8 cellular contexts compared by ENCODE assay signal in the genomic region with DNA sequence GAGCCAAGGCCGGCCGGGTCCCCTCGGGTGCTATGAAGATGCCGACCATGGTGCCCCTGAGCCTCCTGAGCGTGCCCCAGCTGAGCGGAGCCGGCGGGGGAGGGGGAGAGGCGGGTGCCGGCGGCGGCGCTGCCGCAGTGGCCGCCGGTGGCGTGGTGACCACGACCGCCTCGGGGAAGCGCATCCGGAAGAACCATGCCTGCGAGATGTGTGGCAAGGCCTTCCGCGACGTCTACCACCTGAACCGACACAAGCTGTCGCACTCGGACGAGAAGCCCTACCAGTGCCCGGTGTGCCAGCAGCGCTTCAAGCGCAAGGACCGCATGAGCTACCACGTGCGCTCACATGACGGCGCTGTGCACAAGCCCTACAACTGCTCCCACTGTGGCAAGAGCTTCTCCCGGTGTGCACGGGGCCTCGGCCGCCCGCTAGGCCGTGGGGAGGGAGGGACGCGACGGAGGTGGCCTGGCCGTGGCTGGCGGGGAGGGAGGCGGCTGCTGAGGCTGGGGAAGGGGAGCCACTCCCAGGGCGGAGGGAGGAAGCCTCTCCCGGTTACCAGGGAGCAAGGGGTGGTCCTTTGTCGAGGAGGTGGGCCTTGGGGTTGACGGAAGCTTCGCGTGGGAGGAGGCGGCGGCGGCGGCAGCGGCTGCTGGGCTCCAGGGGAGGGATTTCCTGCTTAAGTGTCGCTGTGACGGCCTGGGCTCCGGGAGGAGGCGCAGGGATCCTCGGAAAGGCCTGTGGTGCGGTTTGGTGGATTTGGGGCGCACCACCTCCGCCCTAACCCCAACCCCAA. TPM values are rescaled to one million over a fixed set of nuclear protein-coding genes. Genes with fewer than 3 reads are reported as not detected.
DNase-seq lines count a peak whose midpoint lies in the region; ATAC-seq and TF ChIP-seq lines count a peak whose summit lies in the region.

No MANE protein-coding gene starts in this region.

- H3K36me3 Mint-ChIP-seq in activated CD4-positive, alpha-beta T cell treated with anti-CD3 and anti-CD28 coated beads for 36 hours (ENCODE audit: low read depth) = peaks cover 50% of the 10 kb centered on the region
- peaks cover 10% of the 10 kb centered on the region for H3K36me3 Mint-ChIP-seq in chondrocyte (ENCODE audit: low read depth)

- DNase-seq in D341Med (ENCODE audit: low spot score) (peak; percentile 42), HFF-Myc (ENCODE audit: extremely low read depth, low read depth) (no peak), NCI-H510A treated with DMSO at 0.1 percent for 48 hours (lab: John Stamatoyannopoulos, UW) (peak; percentile 92), chondrocyte (ENCODE audit: low spot score) (no peak), kidney tubule cell (ENCODE audit: low spot score) (peak; percentile 93)
- DNase-seq in activated CD4-positive, alpha-beta T cell treated with anti-CD3 and anti-CD28 coated beads for 36 hours = peak; percentile 94
- DNase-seq in stimulated activated CD4-positive, alpha-beta T cell treated with anti-CD3 and anti-CD28 coated beads, Interleukin-15, amount 100 ng/mL, for 48 hours (ENCODE audit: low read depth in 2 of 2) = peak; percentile 83 to 85

- CTCF ChIA-PET in activated CD4-positive, alpha-beta T cell treated with anti-CD3 and anti-CD28 coated beads for 36 hours (lab: Charles Lee) = interaction anchor here (0.9 to 3.5 kb wide), 13 partner anchors 9 to 166 kb away, joined by 3 to 50 read pairs (median 6); partner anchors contain the start of genes ASPHD1, CDIPT, KIF22 and PAGR1

- peak overlapping the region; percentile 74 for H3K4me3 ChIP-seq in HFF-Myc (replicated peaks; ENCODE audit: low read depth, low read length)

- POLR2A ChIA-PET in activated CD4-positive, alpha-beta T cell treated with anti-CD3 and anti-CD28 coated beads for 36 hours (lab: Charles Lee) = interaction anchor here (0.6 to 3.0 kb wide), 12 partner anchors 9 to 843 kb away, joined by 3 to 36 read pairs (median 4); partner anchors contain the start of genes ALDOA, KIF22, MVP and PAGR1

- H3K4me1 Mint-ChIP-seq in activated CD4-positive, alpha-beta T cell treated with anti-CD3 and anti-CD28 coated beads for 36 hours = peaks cover 55% of the 10 kb centered on the region
- peaks cover 50% of the 10 kb centered on the region for H3K4me1 Mint-ChIP-seq in chondrocyte (ENCODE audit: low read depth)

- intact Hi-C loops in activated CD4-positive, alpha-beta T cell treated with anti-CD3 and anti-CD28 coated beads for 36 hours (cut with DNase I, micrococcal nuclease) = loop anchor here (1.0 to 5.0 kb wide), 10 partner anchors 9 to 1595 kb away; partner anchors contain the start of genes FBRS (in 1 of the 2), FBXL19 (in 1 of the 2), PAGR1 (in 1 of the 2) and SBK1 (in 1 of the 2)

- H3K9me3 Mint-ChIP-seq in activated CD4-positive, alpha-beta T cell treated with anti-CD3 and anti-CD28 coated beads for 36 hours (ENCODE audit: low read depth) = no peaks in the 10 kb centered on the region
- H3K9me3 Mint-ChIP-seq in chondrocyte (ENCODE audit: low read depth) = no peaks in the 10 kb centered on the region

- no peaks in the 10 kb centered on the region for H3K27me3 Mint-ChIP-seq in activated CD4-positive, alpha-beta T cell treated with anti-CD3 and anti-CD28 coated beads for 36 hours
- no peaks in the 10 kb centered on the region for H3K27me3 Mint-ChIP-seq in chondrocyte (ENCODE audit: low read depth)

- peak; percentile 38 for ATAC-seq in activated CD4-positive, alpha-beta T cell treated with anti-CD3 and anti-CD28 coated beads for 36 hours
- no peak for ATAC-seq in GM21423 (IDR thresholded peaks at IDR 0.05; ENCODE audit: unreplicated experiment)

- TF ChIP-seq CTCF in HFF-Myc (IDR thresholded peaks at IDR 0.05; ENCODE audit: low read depth, low read length, missing control alignments) (peak; percentile 33), chondrocyte (IDR thresholded peaks at IDR 0.05) (peak; percentile 76)

- peak overlapping the region; percentile 95 for H3K27ac Mint-ChIP-seq in activated CD4-positive, alpha-beta T cell treated with anti-CD3 and anti-CD28 coated beads for 36 hours
- H3K27ac Mint-ChIP-seq in chondrocyte (ENCODE audit: unreplicated experiment) = peak overlapping the region; percentile 96

- peak overlapping the region; percentile 90 for H3K4me3 Mint-ChIP-seq in activated CD4-positive, alpha-beta T cell treated with anti-CD3 and anti-CD28 coated beads for 36 hours
- peak overlapping the region; percentile 83 for H3K4me3 Mint-ChIP-seq in chondrocyte (ENCODE audit: unreplicated experiment)

RNA-seq across cellular contexts. Expression of gene MAZ, which starts 1.3 kb away (rescaled TPM):
- 100 to 1,000 TPM; 306 to 387 TPM for total RNA-seq in activated CD4-positive, alpha-beta T cell treated with anti-CD3 and anti-CD28 coated beads for 36 hours
- 318 to 359 TPM (median 358 TPM) in 3 replicates for total RNA-seq in chondrocyte

RNA-seq across cellular contexts. Expression of gene PRRT2, which starts 4.4 kb away (rescaled TPM):
- under 1 TPM; 0.64 to 0.93 TPM for total RNA-seq in activated CD4-positive, alpha-beta T cell treated with anti-CD3 and anti-CD28 coated beads for 36 hours
- total RNA-seq in chondrocyte = 5.2 to 9.1 TPM (median 6.1 TPM) in 3 replicates

RNA-seq across cellular contexts. Expression of gene PAGR1, which starts 8.3 kb away (rescaled TPM):
- 10 to 100 TPM; 20.6 to 25.6 TPM for total RNA-seq in activated CD4-positive, alpha-beta T cell treated with anti-CD3 and anti-CD28 coated beads for 36 hours
- total RNA-seq in chondrocyte = 22.3 to 40.2 TPM (median 23.0 TPM) in 3 replicates

RNA-seq across cellular contexts. Expression of gene MVP, which starts 12.6 kb away (rescaled TPM):
- 100 to 1,000 TPM in 1 of 2 experiments, 10 to 100 TPM in 1; 86.2 to 101 TPM for total RNA-seq in activated CD4-positive, alpha-beta T cell treated with anti-CD3 and anti-CD28 coated beads for 36 hours
- total RNA-seq in chondrocyte = 101 to 132 TPM (median 106 TPM) in 3 replicates

RNA-seq across cellular contexts. Expression of gene KIF22, which starts 17.1 kb away (rescaled TPM):
- 100 to 1,000 TPM; 153 to 168 TPM for total RNA-seq in activated CD4-positive, alpha-beta T cell treated with anti-CD3 and anti-CD28 coated beads for 36 hours
- total RNA-seq in chondrocyte = 13.5 to 24.3 TPM (median 14.1 TPM) in 3 replicates

Comparison
In these comparisons a context has a peak if more than half of its experiments do, and no peak if none do; other contexts are left out.
1. DNase-seq: peak in D341Med (single experiment), NCI-H510A treated with DMSO at 0.1 percent for 48 hours (single experiment), activated CD4-positive, alpha-beta T cell treated with anti-CD3 and anti-CD28 coated beads for 36 hours (single experiment), kidney tubule cell (single experiment) and stimulated activated CD4-positive, alpha-beta T cell treated with anti-CD3 and anti-CD28 coated beads, Interleukin-15, amount 100 ng/mL, for 48 hours (2 of 2); none in HFF-Myc (single experiment) and chondrocyte (single experiment).